In genomic region chrY:23960658-23961057, GRCh38 we compare ENCODE assay signal across 1 cellular context.
A peak's percentile ranks its signal among the peaks of the same experiment; 100 is the strongest.
DNase-seq lines count a peak whose midpoint lies in the region; ATAC-seq and TF ChIP-seq lines count a peak whose summit lies in the region.
"Not testable (repeated sequence)": the region's sequence is repeated elsewhere in the genome, so short reads cannot be mapped to it uniquely, and the experiment has no call there.

No MANE protein-coding gene starts in this region.

- not testable (repeated sequence) for H3K9me3 ChIP-seq in RWPE2 (ENCODE audit: severe bottlenecking)

- not testable (repeated sequence) for TF ChIP-seq CTCF in RWPE2 (IDR thresholded peaks at IDR 0.05; ENCODE audit: poor library complexity, severe bottlenecking)

- not testable (repeated sequence) for H3K27me3 ChIP-seq in RWPE2 (ENCODE audit: insufficient read depth, poor library complexity, severe bottlenecking)

- not testable (repeated sequence) for H3K36me3 ChIP-seq in RWPE2 (ENCODE audit: low read depth)

- not testable (repeated sequence) for H3K4me1 ChIP-seq in RWPE2 (ENCODE audit: insufficient read depth, poor library complexity, severe bottlenecking)

- not testable (repeated sequence) for H3K4me3 ChIP-seq in RWPE2 (ENCODE audit: severe bottlenecking)

- ATAC-seq in RWPE2 (ENCODE audit: low read depth) = peak; percentile 94

- H3K27ac ChIP-seq in RWPE2 (ENCODE audit: poor library complexity, severe bottlenecking) = not testable (repeated sequence)

- DNase-seq in RWPE2 (ENCODE audit: low spot score) = not testable (repeated sequence)
